Comparison of ENCODE assay signal across 21 cellular contexts in genomic region chr16:19699472-19699871, GRCh38. TPM values are rescaled to one million over a fixed set of nuclear protein-coding genes. Genes with fewer than 3 reads are reported as not detected.
DNase-seq lines count a peak whose midpoint lies in the region; ATAC-seq and TF ChIP-seq lines count a peak whose summit lies in the region.
"Had no signal": no experiment of that assay in that cellular context is flagged by ENCODE, and none has a peak within 500 bp of the region (broad histone marks: within the 10 kb centered on the region; RNA-seq: fewer than 3 reads in every experiment).

No MANE protein-coding gene starts in this region.

- peak overlapping the region; percentile 30 for H3K4me2 ChIP-seq in parathyroid adenoma (ENCODE audit: low read length)
- no peak overlapping the region for H3K4me2 ChIP-seq in smooth muscle cell
- H3K4me2 ChIP-seq: neural progenitor cell had no signal

- TF ChIP-seq CTCF in heart left ventricle (IDR thresholded peaks at IDR 0.05) (no peak), esophagus muscularis mucosa (IDR thresholded peaks at IDR 0.05) (no peak), parathyroid adenoma (IDR thresholded peaks at IDR 0.05) (no peak), vagina (IDR thresholded peaks at IDR 0.05) (no peak), progenitor cell of endocrine pancreas (IDR thresholded peaks at IDR 0.05; ENCODE audit: unreplicated experiment) (no peak), smooth muscle cell (IDR thresholded peaks at IDR 0.05; ENCODE audit: borderline replicate concordance, insufficient read depth, poor library complexity, severe bottlenecking) (no peak)

- intact Hi-C loops in heart left ventricle (cut with DNase I), result loop anchor here in 5 of 10 donors (5.0 to 10.0 kb wide), 5 partner anchors 53 to 185 kb away; partner anchors contain the start of gene GPRC5B (in 2 of the 5)
- intact Hi-C loops in right cardiac atrium (cut with DNase I), result loop anchor here in 1 of 4 donors (10.0 kb wide), 1 partner anchor 55 kb away; no protein-coding TSS in a partner anchor
- intact Hi-C loops in esophagus muscularis mucosa (cut with DNase I), result loop anchor here (5.0 kb wide), 1 partner anchor 52 kb away; no protein-coding TSS in a partner anchor
- intact Hi-C loops in vagina (cut with DNase I), result loop anchor here (5.0 kb wide), 1 partner anchor 183 kb away; the partner anchor contains the start of gene GPRC5B

- no peaks in the 10 kb centered on the region for H4K20me1 ChIP-seq in smooth muscle cell (ENCODE audit: low read depth)

- ATAC-seq in heart left ventricle (no peak), right cardiac atrium (no peak)
- ATAC-seq: activated T-cell treated with anti-CD3 and anti-CD28 coated beads, Interleukin-2, amount 50 U/mL, for 4 hours; T-cell had no signal

- peaks cover 0 to 59% (median 43%) of the 10 kb centered on the region in 9 donors for H3K36me3 ChIP-seq in heart left ventricle
- peaks cover 0 to 45% (median 36%) of the 10 kb centered on the region in 4 donors for H3K36me3 ChIP-seq in esophagus muscularis mucosa
- no peaks in the 10 kb centered on the region for H3K36me3 ChIP-seq in parathyroid adenoma (ENCODE audit: control insufficient read depth, insufficient read depth, low read length)
- peaks cover 0 to 25% of the 10 kb centered on the region in 2 donors for H3K36me3 ChIP-seq in vagina
- H3K36me3 ChIP-seq in smooth muscle cell (ENCODE audit: low read depth), result peaks cover 6% of the 10 kb centered on the region

- TF ChIP-seq POLR2A in heart left ventricle (IDR thresholded peaks at IDR 0.05), result no peak
- TF ChIP-seq POLR2A in esophagus muscularis mucosa (IDR thresholded peaks at IDR 0.05; ENCODE audit: low read depth), result no peak
- no peak for TF ChIP-seq POLR2A in vagina (IDR thresholded peaks at IDR 0.05)

- H3F3A ChIP-seq in smooth muscle cell (ENCODE audit: low read depth), result no peaks in the 10 kb centered on the region

- peaks cover 5% of the 10 kb centered on the region for H3K4me1 Mint-ChIP-seq in progenitor cell of endocrine pancreas (ENCODE audit: low read depth)
- H3K4me1 Mint-ChIP-seq: neural progenitor cell had no signal

- H3K27me3 Mint-ChIP-seq in progenitor cell of endocrine pancreas, result no peaks in the 10 kb centered on the region
- H3K27me3 Mint-ChIP-seq: activated CD4-positive, alpha-beta memory T cell treated with anti-CD3 and anti-CD28 coated beads for 36 hours; T-cell had no signal

- H3K9ac ChIP-seq in parathyroid adenoma, result no peak overlapping the region
- H3K9ac ChIP-seq in smooth muscle cell (ENCODE audit: low read depth), result no peak overlapping the region
- H3K9ac ChIP-seq: neural progenitor cell had no signal

- H3K27ac Mint-ChIP-seq in progenitor cell of endocrine pancreas, result no peak overlapping the region
- H3K27ac Mint-ChIP-seq: activated CD4-positive, alpha-beta memory T cell treated with anti-CD3 and anti-CD28 coated beads for 36 hours; neural progenitor cell had no signal

- H3K4me3 ChIP-seq in heart left ventricle (no peak overlapping the region), right cardiac atrium (ENCODE audit: low read length) (no peak overlapping the region), esophagus muscularis mucosa (no peak overlapping the region), parathyroid adenoma (ENCODE audit: low read depth, low read length) (peak overlapping the region; percentile 9), vagina (no peak overlapping the region), smooth muscle cell (no peak overlapping the region)
- H3K4me3 ChIP-seq: neural progenitor cell had no signal

- H2AFZ ChIP-seq in parathyroid adenoma (peak overlapping the region; percentile 36), smooth muscle cell (ENCODE audit: low read depth) (no peak overlapping the region)
- H2AFZ ChIP-seq: neural progenitor cell had no signal

- no peaks in the 10 kb centered on the region for H3K9me3 ChIP-seq in heart left ventricle
- no peaks in the 10 kb centered on the region for H3K9me3 ChIP-seq in right cardiac atrium (ENCODE audit: control insufficient read depth, low read length)
- no peaks in the 10 kb centered on the region for H3K9me3 ChIP-seq in esophagus muscularis mucosa
- no peaks in the 10 kb centered on the region for H3K9me3 ChIP-seq in parathyroid adenoma (ENCODE audit: control insufficient read depth, low read length)
- no peaks in the 10 kb centered on the region for H3K9me3 ChIP-seq in vagina
- no peaks in the 10 kb centered on the region for H3K9me3 ChIP-seq in smooth muscle cell (replicated peaks; ENCODE audit: low read depth)

- H3K79me2 ChIP-seq in parathyroid adenoma (no peaks in the 10 kb centered on the region), smooth muscle cell (ENCODE audit: low read depth) (no peaks in the 10 kb centered on the region)

- H3K4me3 Mint-ChIP-seq in progenitor cell of endocrine pancreas (ENCODE audit: low read depth), result no peak overlapping the region
- H3K4me3 Mint-ChIP-seq: activated CD4-positive, alpha-beta memory T cell treated with anti-CD3 and anti-CD28 coated beads for 36 hours; activated T-cell treated with anti-CD3 and anti-CD28 coated beads, Interleukin-2, amount 50 U/mL, for 4 hours; neural progenitor cell had no signal

- no peaks in the 10 kb centered on the region for H3K9me3 Mint-ChIP-seq in progenitor cell of endocrine pancreas (ENCODE audit: low read depth)
- H3K9me3 Mint-ChIP-seq: activated CD4-positive, alpha-beta memory T cell treated with anti-CD3 and anti-CD28 coated beads for 36 hours; activated naive CD4-positive, alpha-beta T cell treated with anti-CD3 and anti-CD28 coated beads, Interleukin-2, amount 50 U/mL, for 72 hours; activated T-cell treated with anti-CD3 and anti-CD28 coated beads, Interleukin-2, amount 50 U/mL, for 4 hours; neural progenitor cell; T-cell had no signal

- 91 to 100% (median 97%) methylated on average over 4 to 8 of the region's 8 CpGs for WGBS in heart left ventricle, 4 donors
- WGBS in right cardiac atrium, result 96% methylated on average over 8 of the region's 8 CpGs
- 97% methylated on average over 7 of the region's 8 CpGs for WGBS in esophagus muscularis mucosa
- WGBS in smooth muscle cell (ENCODE audit: low lambda C conversion rate), result over 99% methylated on average over 8 of the region's 8 CpGs

- H3K27me3 ChIP-seq in heart left ventricle (no peaks in the 10 kb centered on the region), right cardiac atrium (ENCODE audit: control insufficient read depth, insufficient read depth) (no peaks in the 10 kb centered on the region), esophagus muscularis mucosa (no peaks in the 10 kb centered on the region), parathyroid adenoma (ENCODE audit: control insufficient read depth, insufficient read depth, low read length) (no peaks in the 10 kb centered on the region), vagina (no peaks in the 10 kb centered on the region), smooth muscle cell (ENCODE audit: low read depth) (no peaks in the 10 kb centered on the region)
- H3K27me3 ChIP-seq: neural progenitor cell had no signal

- H3K4me1 ChIP-seq in heart left ventricle (peaks cover 18 to 73% (median 47%) of the 10 kb centered on the region in 12 donors), right cardiac atrium (ENCODE audit: control insufficient read depth, insufficient read depth, low read length) (peaks cover 20% of the 10 kb centered on the region), esophagus muscularis mucosa (peaks cover 59 to 65% (median 60%) of the 10 kb centered on the region in 4 donors), parathyroid adenoma (peaks cover 60% of the 10 kb centered on the region), vagina (peaks cover 64% of the 10 kb centered on the region), smooth muscle cell (ENCODE audit: low read depth) (no peaks in the 10 kb centered on the region)
- H3K4me1 ChIP-seq: neural progenitor cell had no signal

- H3K27ac ChIP-seq in heart left ventricle, result peak overlapping the region in 8 of 12 donors; percentile 17 to 83 (median 44)
- no peak overlapping the region for H3K27ac ChIP-seq in right cardiac atrium (ENCODE audit: low read length)
- peak overlapping the region; percentile 50 to 71 (median 70) for H3K27ac ChIP-seq in esophagus muscularis mucosa (replicated peaks in 1 of 4)
- H3K27ac ChIP-seq in parathyroid adenoma, result peak overlapping the region; percentile 89
- H3K27ac ChIP-seq in vagina, result peak overlapping the region; percentile 89
- no peak overlapping the region for H3K27ac ChIP-seq in smooth muscle cell (ENCODE audit: low read depth)
- H3K27ac ChIP-seq: neural progenitor cell, VCaP had no signal

- TF ChIP-seq EP300 in esophagus muscularis mucosa (IDR thresholded peaks at IDR 0.05), result no peak

- H3K36me3 Mint-ChIP-seq in progenitor cell of endocrine pancreas (ENCODE audit: insufficient read depth), result peaks cover 31% of the 10 kb centered on the region

- DNase-seq in heart left ventricle (no peak), right cardiac atrium (no peak), esophagus muscularis mucosa (ENCODE audit: extremely low spot score) (no peak), vagina (ENCODE audit: extremely low spot score in 2 of 2) (no peak), progenitor cell of endocrine pancreas (ENCODE audit: low spot score, unreplicated experiment) (no peak), smooth muscle cell (lab: John Stamatoyannopoulos, UW; ENCODE audit: unreplicated experiment) (no peak), NCI-H2227 (lab: John Stamatoyannopoulos, UW; ENCODE audit: unreplicated experiment) (no peak)
- DNase-seq: activated T-cell treated with anti-CD3 and anti-CD28 coated beads, Interleukin-2, amount 50 U/mL, for 4 hours; DND-41; kidney; mesendoderm; NCI-H1930; stimulated activated CD4-positive, alpha-beta T cell treated with anti-CD3 and anti-CD28 coated beads, Interleukin-4, amount 100 ng/mL, for 4 hours; stimulated activated CD8-positive, alpha-beta memory T cell treated with anti-CD3 and anti-CD28 coated beads, Interleukin-4, amount 100 ng/mL, for 48 hours; T-cell; trophoblast cell had no signal

RNA-seq across cellular contexts. Expression of gene KNOP1, which starts 18.6 kb away (rescaled TPM):
- 10 to 100 TPM in 1 of 9 donors, 1 to 10 TPM in 8; 6.3 to 11.5 (median 7.9) TPM for total RNA-seq in heart left ventricle
- 10 to 100 TPM in 1 of 2 donors, 1 to 10 TPM in 1; 9.1 to 12.1 TPM for polyA plus RNA-seq in heart left ventricle
- 1 to 10 TPM; 6.1 to 9.2 (median 7.9) TPM for total RNA-seq in right cardiac atrium
- 12.5 TPM for polyA plus RNA-seq in right cardiac atrium
- 1 to 10 TPM; 7.3 to 9.9 (median 9.1) TPM for total RNA-seq in esophagus muscularis mucosa
- total RNA-seq in vagina, result 7.9 TPM
- total RNA-seq in progenitor cell of endocrine pancreas, result 56.0 and 58.1 TPM in 2 replicates
- total RNA-seq in smooth muscle cell, result 31.0 and 38.7 TPM in 2 replicates
- polyA plus RNA-seq in smooth muscle cell, result 32.6 and 35.6 TPM in 2 replicates

RNA-seq across cellular contexts. Expression of gene IQCK, which starts 18.6 kb away (rescaled TPM):
- 10 to 100 TPM in 3 of 9 donors, 1 to 10 TPM in 6; 5.7 to 17.4 (median 9.0) TPM for total RNA-seq in heart left ventricle
- polyA plus RNA-seq in heart left ventricle, result 1 to 10 TPM; 5.6 to 9.6 TPM
- 1 to 10 TPM; 5.1 to 8.3 (median 6.4) TPM for total RNA-seq in right cardiac atrium
- 5.1 TPM for polyA plus RNA-seq in right cardiac atrium
- total RNA-seq in esophagus muscularis mucosa, result 10 to 100 TPM in 1 of 4 donors, 1 to 10 TPM in 3; 7.4 to 10.4 (median 8.6) TPM
- total RNA-seq in vagina, result 19.2 TPM
- 31.5 and 33.2 TPM in 2 replicates for total RNA-seq in progenitor cell of endocrine pancreas
- total RNA-seq in smooth muscle cell, result 14.6 and 19.1 TPM in 2 replicates
- 11.2 and 14.5 TPM in 2 replicates for polyA plus RNA-seq in smooth muscle cell

Comparison
In these comparisons a context has a peak if more than half of its experiments do, and no peak if none do; other contexts are left out.
1. H3K27ac ChIP-seq: peak in heart left ventricle (8 of 12), esophagus muscularis mucosa (4 of 4), parathyroid adenoma (single experiment) and vagina (single experiment); none in right cardiac atrium (single experiment) and smooth muscle cell (single experiment).